In the genomic region with DNA sequence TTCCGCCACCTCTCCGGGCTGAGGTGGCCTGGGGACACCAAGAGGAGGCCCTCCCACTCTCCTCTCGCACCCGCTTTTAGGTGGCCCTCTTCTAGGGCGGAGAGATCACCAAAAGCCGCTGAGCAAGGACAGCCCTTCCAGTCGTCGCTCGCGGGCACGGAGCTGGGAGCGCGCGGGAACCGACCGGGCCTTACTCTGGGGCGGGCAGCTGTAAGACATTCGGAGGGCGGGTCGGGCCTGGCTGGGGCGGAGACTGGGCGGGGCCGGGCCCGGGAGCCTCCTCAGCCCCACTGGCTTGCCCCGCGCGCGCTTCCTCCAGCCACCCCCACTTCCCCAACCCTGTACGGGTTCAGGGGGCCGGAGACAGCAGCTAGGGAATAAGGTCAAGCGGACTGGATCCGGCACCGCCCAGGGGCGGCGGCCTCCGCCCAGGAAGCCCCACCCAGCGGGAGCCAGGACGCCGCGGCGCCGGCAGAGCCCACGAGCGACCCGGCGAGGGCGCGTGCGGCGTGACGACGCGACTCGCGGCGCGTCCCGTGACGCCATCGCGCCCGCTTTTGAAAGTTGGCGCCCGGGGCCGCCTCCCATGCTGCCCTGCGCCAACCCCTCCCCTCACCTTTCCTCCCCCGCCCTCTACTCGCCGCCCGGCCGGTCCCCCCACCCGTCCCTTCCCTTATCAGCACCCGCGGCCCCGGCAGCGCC, we compare ENCODE assay signal across 8 cellular contexts. TPM values are rescaled to one million over a fixed set of nuclear protein-coding genes. Genes with fewer than 3 reads are reported as not detected.
DNase-seq lines count a peak whose midpoint lies in the region; ATAC-seq and TF ChIP-seq lines count a peak whose summit lies in the region.

No MANE protein-coding gene starts in this region.

- peak overlapping the region; percentile 67 for H3K4me3 ChIP-seq in BJ (ENCODE audit: low read depth, low read length)
- peak overlapping the region; percentile 98 for H3K4me3 ChIP-seq in coronary artery

- H3K27ac ChIP-seq in coronary artery, result peak overlapping the region; percentile 94 to 99

- H3K27me3 ChIP-seq in BJ (ENCODE audit: control insufficient read depth, insufficient read depth, low read length), result no peaks in the 10 kb centered on the region

- H3K36me3 ChIP-seq in BJ (ENCODE audit: control insufficient read depth, insufficient read depth, low read length), result no peaks in the 10 kb centered on the region

- peak; percentile 86 for DNase-seq in BJ (ENCODE audit: low read depth)
- peak; percentile 87 for DNase-seq in GM19238 (ENCODE audit: insufficient read length, low spot score)
- peak; percentile 95 for DNase-seq in NCI-H524 treated with DMSO at 0.1 percent for 48 hours (lab: John Stamatoyannopoulos, UW)
- DNase-seq in activated CD4-positive, alpha-beta T cell treated with anti-CD3 and anti-CD28 coated beads for 48 hours, result peak; percentile 98
- peak; percentile 98 for DNase-seq in coronary artery (ENCODE audit: low spot score)
- DNase-seq in left lobe of liver (ENCODE audit: low spot score), result peak; percentile 98
- DNase-seq in stimulated activated CD4-positive, alpha-beta T cell treated with anti-CD3 and anti-CD28 coated beads, Interleukin-1b, Interleukin-23, amount 100 ng/mL, for 48 hours, result peak; percentile 98

- TF ChIP-seq CTCF in BJ (IDR thresholded peaks at IDR 0.05; ENCODE audit: insufficient read depth, low read depth, low read length) (no peak), coronary artery (IDR thresholded peaks at IDR 0.05) (no peak)

- ATAC-seq in HG03439 (IDR thresholded peaks at IDR 0.05; ENCODE audit: unreplicated experiment), result peak; percentile 72
- ATAC-seq in left lobe of liver, result peak; percentile 85

- CTCF ChIA-PET in BJ (lab: Yijun Ruan, JAX), result interaction anchor here (0.7 to 4.4 kb wide), 21 partner anchors 10 to 111 kb away, joined by 3 to 42 read pairs (median 6); partner anchors contain the start of genes ATP6V0D1, C16orf86, CARMIL2 and ENKD1

- POLR2A ChIA-PET in BJ (lab: Charles Lee), result interaction anchor here (0.5 kb wide), 1 partner anchor 272 kb away, joined by 3 read pairs; no protein-coding TSS in a partner anchor

RNA-seq across cellular contexts. Expression of gene CTCF, which starts 0.4 kb away (rescaled TPM):
- 20.9 and 22.8 TPM in 2 replicates for polyA plus RNA-seq in BJ (2011; rRNA removed)
- 20.3 and 21.6 TPM in 2 replicates for polyA minus RNA-seq in BJ (2011; rRNA and poly(A)+ RNA removed)
- total RNA-seq in left lobe of liver, result 13.4 TPM

RNA-seq across cellular contexts. Expression of gene RIPOR1, which starts 33.3 kb away (rescaled TPM):
- polyA plus RNA-seq in BJ (2011; rRNA removed), result 7.4 and 12.7 TPM in 2 replicates
- polyA minus RNA-seq in BJ (2011; rRNA and poly(A)+ RNA removed), result 14.6 and 27.2 TPM in 2 replicates
- total RNA-seq in left lobe of liver, result 29.7 TPM

Comparison
In these comparisons a context has a peak if more than half of its experiments do, and no peak if none do; other contexts are left out.
1. Peak in every context shown above with its lines: DNase-seq, ATAC-seq, H3K4me3 ChIP-seq and H3K27ac ChIP-seq.